Comparison of ENCODE assay signal across 8 cellular contexts in the genomic region with DNA sequence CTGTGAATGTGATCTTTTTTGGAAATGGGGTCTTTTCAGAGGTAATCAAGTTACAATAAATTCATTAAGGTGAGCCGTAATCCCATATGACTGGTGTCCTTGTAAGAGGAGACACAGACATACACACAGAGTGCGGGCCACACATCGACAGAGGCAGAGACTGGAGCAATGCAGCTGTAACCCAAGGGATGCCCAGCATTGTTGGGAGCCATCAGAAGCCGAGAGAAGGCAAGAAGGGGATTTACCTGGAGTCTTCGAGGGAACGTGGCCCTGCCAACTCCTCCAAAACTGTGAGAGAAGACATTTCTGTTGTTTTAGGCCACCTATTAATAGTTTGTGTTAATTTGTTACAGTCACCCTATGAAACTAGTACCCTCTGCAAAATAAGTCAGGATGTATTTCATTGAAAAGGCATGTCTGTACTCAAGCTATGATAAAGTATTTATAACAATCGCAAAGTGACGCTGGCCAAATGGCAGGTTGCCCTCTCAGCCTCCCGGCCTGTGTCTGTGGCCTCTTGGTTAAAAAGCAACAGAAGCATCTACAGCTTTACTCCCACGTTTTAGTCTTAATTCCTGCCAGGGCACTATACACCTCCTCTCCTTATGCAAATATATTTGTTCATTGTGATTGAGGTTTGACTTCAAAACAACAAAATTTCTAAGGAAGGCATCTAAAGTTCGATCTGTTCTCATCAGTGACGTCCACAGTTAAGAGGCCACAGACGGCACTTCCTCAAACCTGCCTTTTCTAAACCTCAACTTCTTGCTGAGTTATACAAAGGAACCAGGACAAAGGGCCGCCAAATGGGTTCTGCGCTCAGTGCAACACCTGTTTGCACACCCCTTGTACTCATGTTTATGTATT.
DNase-seq lines count a peak whose midpoint lies in the region; ATAC-seq and TF ChIP-seq lines count a peak whose summit lies in the region.

No MANE protein-coding gene starts in this region.

- H3K36me3 Mint-ChIP-seq in nephron progenitor cell (ENCODE audit: low read depth): peaks cover 81% of the 10 kb centered on the region

- no peak overlapping the region for H3K4me3 ChIP-seq in duodenal mucosa (ENCODE audit: low read depth in 1 of 2, low read length in 2 of 2)

- no peaks in the 10 kb centered on the region for H3K27me3 ChIP-seq in duodenal mucosa (ENCODE audit: control insufficient read depth in 1 of 2, insufficient read depth in 2 of 2, low read length in 2 of 2)

- TF ChIP-seq CTCF in GM10266 (IDR thresholded peaks at IDR 0.05; ENCODE audit: control insufficient read depth, insufficient read depth, low read depth, missing control alignments) (no peak), nephron progenitor cell (IDR thresholded peaks at IDR 0.05) (no peak)

- H3K9ac ChIP-seq in duodenal mucosa (ENCODE audit: low read depth in 1 of 2, low read length in 2 of 2): peak overlapping the region in 1 of 2 donors; percentile 7

- H3K9me3 Mint-ChIP-seq in nephron progenitor cell: peaks cover 31% of the 10 kb centered on the region

- DNase-seq in GM10266 (ENCODE audit: extremely low spot score): peak; percentile 25
- DNase-seq in NCI-H526 treated with DMSO at 0.1 percent for 48 hours (lab: John Stamatoyannopoulos, UW): peak; percentile 82
- DNase-seq in nephron progenitor cell: no peak
- no peak for DNase-seq in hypothalamus (lab: John Stamatoyannopoulos, UW)
- DNase-seq in stimulated activated CD4-positive, alpha-beta T cell treated with anti-CD3 and anti-CD28 coated beads, Interleukin-4, amount 100 ng/mL, for 4 hours: no peak
- no peak for DNase-seq in KG1 (lab: John Stamatoyannopoulos, UW)

- H3K4me1 Mint-ChIP-seq in nephron progenitor cell: peaks cover 35% of the 10 kb centered on the region

- peak overlapping the region; percentile 87 for H3K27ac Mint-ChIP-seq in nephron progenitor cell

- peaks cover 27 to 41% of the 10 kb centered on the region in 2 donors for H3K4me1 ChIP-seq in duodenal mucosa (ENCODE audit: control insufficient read depth in 1 of 2, insufficient read depth in 2 of 2, low read length in 2 of 2)

- H3K4me3 Mint-ChIP-seq in nephron progenitor cell: no peak overlapping the region

- ATAC-seq in HG02623 (IDR thresholded peaks at IDR 0.05; ENCODE audit: unreplicated experiment): peak; percentile 83

- peak overlapping the region; percentile 36 for H3K27ac ChIP-seq in duodenal mucosa (ENCODE audit: low read depth, low read length)

- H3K36me3 ChIP-seq in duodenal mucosa (ENCODE audit: control insufficient read depth in 1 of 2, insufficient read depth in 2 of 2, low read length in 2 of 2): no peaks in the 10 kb centered on the region

- no peaks in the 10 kb centered on the region for H3K9me3 ChIP-seq in duodenal mucosa (ENCODE audit: control insufficient read depth in 1 of 2, low read length in 2 of 2)

- no peaks in the 10 kb centered on the region for H3K27me3 Mint-ChIP-seq in nephron progenitor cell (ENCODE audit: low read depth, poor library complexity)

Comparison
In these comparisons a context has a peak if more than half of its experiments do, and no peak if none do; other contexts are left out.
1. DNase-seq: peak in GM10266 (single experiment) and NCI-H526 treated with DMSO at 0.1 percent for 48 hours (single experiment); none in nephron progenitor cell (single experiment), hypothalamus (0 of 51), stimulated activated CD4-positive, alpha-beta T cell treated with anti-CD3 and anti-CD28 coated beads, Interleukin-4, amount 100 ng/mL, for 4 hours (0 of 2) and KG1 (single experiment).